In genomic region chr17:17766351-17767095, GRCh38 we compare ENCODE assay signal across 8 cellular contexts.
DNase-seq lines count a peak whose midpoint lies in the region; ATAC-seq and TF ChIP-seq lines count a peak whose summit lies in the region.

No MANE protein-coding gene starts in this region.

- no peak for TF ChIP-seq POLR2A in suprapubic skin (IDR thresholded peaks at IDR 0.05)

- TF ChIP-seq CTCF in suprapubic skin (IDR thresholded peaks at IDR 0.05) (no peak), chondrocyte (IDR thresholded peaks at IDR 0.05) (no peak)

- H3K9me3 ChIP-seq in suprapubic skin, result no peaks in the 10 kb centered on the region

- H3K9me3 Mint-ChIP-seq in activated T-cell treated with anti-CD3 and anti-CD28 coated beads, Interleukin-2, amount 50 U/mL, for 72 hours, result no peaks in the 10 kb centered on the region
- H3K9me3 Mint-ChIP-seq in chondrocyte (ENCODE audit: low read depth), result no peaks in the 10 kb centered on the region

- no peak overlapping the region for H3K27ac Mint-ChIP-seq in activated T-cell treated with anti-CD3 and anti-CD28 coated beads, Interleukin-2, amount 50 U/mL, for 72 hours
- no peak overlapping the region for H3K27ac Mint-ChIP-seq in chondrocyte (ENCODE audit: unreplicated experiment)

- peaks cover 43% of the 10 kb centered on the region for H3K4me1 Mint-ChIP-seq in activated T-cell treated with anti-CD3 and anti-CD28 coated beads, Interleukin-2, amount 50 U/mL, for 72 hours (ENCODE audit: low read depth)
- H3K4me1 Mint-ChIP-seq in chondrocyte (ENCODE audit: low read depth), result peaks cover 52% of the 10 kb centered on the region

- H3K27me3 Mint-ChIP-seq in activated T-cell treated with anti-CD3 and anti-CD28 coated beads, Interleukin-2, amount 50 U/mL, for 72 hours (ENCODE audit: low read depth), result no peaks in the 10 kb centered on the region
- no peaks in the 10 kb centered on the region for H3K27me3 Mint-ChIP-seq in chondrocyte (ENCODE audit: low read depth)

- no peaks in the 10 kb centered on the region for H3K27me3 ChIP-seq in suprapubic skin

- peak; percentile 27 to 40 for ATAC-seq in activated T-cell treated with anti-CD3 and anti-CD28 coated beads, Interleukin-2, amount 50 U/mL, for 72 hours (replicated peaks in 1 of 2)
- peak; percentile 65 for ATAC-seq in HG03175 (IDR thresholded peaks at IDR 0.05; ENCODE audit: unreplicated experiment)
- ATAC-seq in esophagus mucosa, result peak; percentile 75
- ATAC-seq in GM21528 (IDR thresholded peaks at IDR 0.05; ENCODE audit: low FRiP score, unreplicated experiment), result no peak

- H3K4me3 ChIP-seq in suprapubic skin, result no peak overlapping the region

- no peak for TF ChIP-seq EP300 in suprapubic skin (IDR thresholded peaks at IDR 0.05)

- DNase-seq in activated T-cell treated with anti-CD3 and anti-CD28 coated beads, Interleukin-2, amount 50 U/mL, for 72 hours, result no peak
- DNase-seq in activated T-cell treated with anti-CD3 and anti-CD28 coated beads for 4 hours, result no peak
- no peak for DNase-seq in suprapubic skin (ENCODE audit: low spot score in 2 of 2)
- no peak for DNase-seq in amniotic stem cell (lab: John Stamatoyannopoulos, UW)
- DNase-seq in chondrocyte (ENCODE audit: low spot score), result no peak

- no peaks in the 10 kb centered on the region for H3K36me3 ChIP-seq in suprapubic skin

- peak overlapping the region in 1 of 2 donors; percentile 26 for H3K4me3 Mint-ChIP-seq in activated T-cell treated with anti-CD3 and anti-CD28 coated beads, Interleukin-2, amount 50 U/mL, for 72 hours
- H3K4me3 Mint-ChIP-seq in chondrocyte (ENCODE audit: unreplicated experiment), result no peak overlapping the region

- 44% methylated on average over 14 of the region's 20 CpGs for WGBS in suprapubic skin

- H3K36me3 Mint-ChIP-seq in activated T-cell treated with anti-CD3 and anti-CD28 coated beads, Interleukin-2, amount 50 U/mL, for 72 hours (ENCODE audit: insufficient read depth in 2 of 2), result no peaks in the 10 kb centered on the region
- H3K36me3 Mint-ChIP-seq in chondrocyte (ENCODE audit: low read depth), result peaks cover 2% of the 10 kb centered on the region

- H3K27ac ChIP-seq in suprapubic skin, result peak overlapping the region; percentile 32

- H3K4me1 ChIP-seq in suprapubic skin, result peaks cover 38% of the 10 kb centered on the region
